35 cellular contexts compared by ENCODE assay signal in the genomic region with DNA sequence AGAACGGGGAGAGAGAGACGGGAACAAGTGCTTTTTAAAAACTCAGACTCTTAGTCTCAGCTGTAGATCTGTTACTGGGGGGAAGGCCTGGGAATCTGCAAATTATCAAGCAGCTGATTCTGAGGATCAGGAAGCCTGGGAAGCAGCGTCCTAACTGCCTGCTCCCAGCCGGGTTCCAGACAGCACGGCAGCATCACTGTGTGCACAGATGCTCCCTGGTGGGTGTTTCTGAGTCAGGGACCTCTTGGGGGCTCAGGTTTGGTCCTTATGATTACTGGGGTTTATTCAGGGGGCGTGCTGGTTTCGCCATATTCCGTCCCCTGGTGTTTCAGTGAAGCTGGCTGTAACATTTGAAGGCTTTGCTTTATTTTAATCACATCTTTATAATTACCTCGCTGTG. TPM values are rescaled to one million over a fixed set of nuclear protein-coding genes. Genes with fewer than 3 reads are reported as not detected.
"Had no signal": no experiment of that assay in that cellular context is flagged by ENCODE, and none has a peak within 500 bp of the region (broad histone marks: within the 10 kb centered on the region; RNA-seq: fewer than 3 reads in every experiment).

No MANE protein-coding gene starts in this region.

- H3K27me3 Mint-ChIP-seq: activated CD4-positive, alpha-beta T cell treated with anti-CD3 and anti-CD28 coated beads, Interleukin-2, amount 10 ng/mL, durations not matched to agents 24 days and 14 days; activated CD8-positive, alpha-beta T cell treated with anti-CD3 and anti-CD28 coated beads for 36 hours; activated T-helper 17 cell treated with anti-CD3 and anti-CD28 coated beads, Interleukin-2, amount 50 U/mL, for 72 hours had no signal

- DNase-seq: activated CD4-positive, alpha-beta T cell treated with anti-CD3 and anti-CD28 coated beads, Interleukin-2, amount 10 ng/mL, durations not matched to agents 24 days and 14 days; activated CD4-positive, alpha-beta T cell treated with anti-CD3 and anti-CD28 coated beads, Interleukin-2, amount 50 U/mL, for 4 hours; activated CD8-positive, alpha-beta T cell treated with anti-CD3 and anti-CD28 coated beads for 36 hours; activated naive CD4-positive, alpha-beta T cell; activated naive CD4-positive, alpha-beta T cell treated with anti-CD3 and anti-CD28 coated beads, Interleukin-2, amount 50 U/mL, for 16 hours; activated T-cell treated with anti-CD3 and anti-CD28 coated beads, Interleukin-2, amount 50 U/mL, for 1 hour; activated T-cell treated with anti-CD3 and anti-CD28 coated beads, Interleukin-2, amount 50 U/mL, for 72 hours; adrenal gland; body of pancreas; Kasumi-1; KG1; MG63; NCI-H1048; NCI-H1105 treated with DMSO at 0.1 percent for 48 hours; NCI-H1436; NCI-H1694; NCI-H1930; NCI-H2081 treated with DMSO at 0.1 percent for 48 hours; NCI-H446; NCI-H510A treated with DMSO at 0.1 percent for 48 hours; NCI-H526 treated with DMSO at 0.1 percent for 48 hours; NK-92 treated with Interleukin-12 subunit alpha and Interleukin-12 subunit beta, amount 100 ng/mL, for 24 hours; PC-3; Peyer's patch; RPMI8226; SHP77 treated with DMSO at 0.1 percent for 48 hours; SK-N-SH had no signal

- H3K9me3 Mint-ChIP-seq: activated CD4-positive, alpha-beta T cell treated with anti-CD3 and anti-CD28 coated beads, Interleukin-2, amount 10 ng/mL, durations not matched to agents 24 days and 14 days; activated CD8-positive, alpha-beta T cell treated with anti-CD3 and anti-CD28 coated beads for 36 hours; activated T-cell treated with anti-CD3 and anti-CD28 coated beads, Interleukin-2, amount 50 U/mL, for 72 hours; activated T-helper 17 cell treated with anti-CD3 and anti-CD28 coated beads, Interleukin-2, amount 50 U/mL, for 72 hours; T-helper 1 cell treated with Interleukin-12 subunit alpha and Interleukin-12 subunit beta and Interleukin-4 antibody, amounts not matched to agents 30 μg/mL and 1 μg/mL, for 36 hours; T-helper 2 cell treated with Interferon-gamma antibody and Interleukin-4, amounts not matched to agents 5 μg/mL and 100 μg/mL, for 36 hours had no signal

- ATAC-seq: activated CD8-positive, alpha-beta T cell treated with anti-CD3 and anti-CD28 coated beads for 36 hours; activated T-cell treated with anti-CD3 and anti-CD28 coated beads, Interleukin-2, amount 50 U/mL, for 72 hours; activated T-helper 17 cell treated with anti-CD3 and anti-CD28 coated beads, Interleukin-2, amount 50 U/mL, for 72 hours; body of pancreas; PC-3 had no signal

- H3K4me3 ChIP-seq: adrenal gland, body of pancreas, MG63, Peyer's patch, SJSA1 had no signal

- H3K4me2 ChIP-seq: SK-N-SH had no signal

- FAIRE-seq: astrocyte, TTC549 had no signal

- H3K4me1 ChIP-seq: adrenal gland, Peyer's patch, SJSA1 had no signal

- H3K27me3 ChIP-seq: adrenal gland, body of pancreas, MG63, Peyer's patch, SJSA1 had no signal

- H3K27ac Mint-ChIP-seq: activated CD4-positive, alpha-beta T cell treated with anti-CD3 and anti-CD28 coated beads, Interleukin-2, amount 10 ng/mL, durations not matched to agents 24 days and 14 days; activated CD8-positive, alpha-beta T cell treated with anti-CD3 and anti-CD28 coated beads for 36 hours; T-helper 1 cell treated with Interleukin-12 subunit alpha and Interleukin-12 subunit beta and Interleukin-4 antibody, amounts not matched to agents 30 μg/mL and 1 μg/mL, for 36 hours; T-helper 2 cell treated with Interferon-gamma antibody and Interleukin-4, amounts not matched to agents 5 μg/mL and 100 μg/mL, for 36 hours had no signal

- H3K9me3 ChIP-seq: adrenal gland, body of pancreas, MG63, Peyer's patch, SJSA1, SK-N-SH had no signal

- H3K4me3 Mint-ChIP-seq: activated CD4-positive, alpha-beta T cell treated with anti-CD3 and anti-CD28 coated beads, Interleukin-2, amount 10 ng/mL, durations not matched to agents 24 days and 14 days; activated CD8-positive, alpha-beta T cell treated with anti-CD3 and anti-CD28 coated beads for 36 hours; activated T-cell treated with anti-CD3 and anti-CD28 coated beads, Interleukin-2, amount 50 U/mL, for 72 hours; activated T-helper 17 cell treated with anti-CD3 and anti-CD28 coated beads, Interleukin-2, amount 50 U/mL, for 72 hours; T-helper 1 cell treated with Interleukin-12 subunit alpha and Interleukin-12 subunit beta and Interleukin-4 antibody, amounts not matched to agents 30 μg/mL and 1 μg/mL, for 36 hours; T-helper 2 cell treated with Interferon-gamma antibody and Interleukin-4, amounts not matched to agents 5 μg/mL and 100 μg/mL, for 36 hours had no signal

- H3K36me3 ChIP-seq: adrenal gland, MG63, Peyer's patch, SJSA1 had no signal

- H3K27ac ChIP-seq: adrenal gland, body of pancreas, Peyer's patch, SJSA1 had no signal

RNA-seq across cellular contexts. Expression of a gene that starts 16.2 kb away (rescaled TPM):
- total RNA-seq: activated CD4-positive, alpha-beta T cell treated with anti-CD3 and anti-CD28 coated beads, Interleukin-2, amount 10 ng/mL, durations not matched to agents 24 days and 14 days; activated CD8-positive, alpha-beta memory T cell treated with anti-CD3 and anti-CD28 coated beads for 36 hours; activated CD8-positive, alpha-beta T cell treated with anti-CD3 and anti-CD28 coated beads for 36 hours; activated T-cell treated with anti-CD3 and anti-CD28 coated beads, Interleukin-2, amount 50 U/mL, for 72 hours; activated T-helper 17 cell treated with anti-CD3 and anti-CD28 coated beads, Interleukin-2, amount 50 U/mL, for 72 hours; astrocyte; body of pancreas; bronchial epithelial cell; PC-3; Peyer's patch; SJSA1 had no signal
- polyA plus RNA-seq: SK-N-SH had no signal
